34 cellular contexts compared by ENCODE assay signal in the genomic region with DNA sequence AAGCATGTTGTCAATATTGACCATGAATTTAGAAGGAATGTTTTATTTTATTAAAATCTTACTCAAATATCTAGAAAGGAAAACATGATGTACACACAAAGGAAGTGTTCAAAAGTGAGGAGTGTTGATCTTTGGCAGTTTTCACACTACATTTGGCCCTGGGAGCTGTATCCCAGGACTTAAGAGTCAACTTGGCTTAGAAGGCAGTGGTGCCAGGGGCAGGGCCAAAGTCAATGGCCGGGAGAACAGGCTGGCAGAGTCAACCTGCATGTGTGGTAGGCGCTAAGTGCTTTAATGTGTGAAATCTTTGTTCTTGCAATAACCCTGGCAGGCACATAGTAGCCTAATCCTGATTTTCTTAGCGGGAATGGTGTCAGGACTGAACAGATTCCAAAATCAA.
"Had no signal": no experiment of that assay in that cellular context is flagged by ENCODE, and none has a peak within 500 bp of the region (broad histone marks: within the 10 kb centered on the region; RNA-seq: fewer than 3 reads in every experiment).

No MANE protein-coding gene starts in this region.

- ATAC-seq: activated CD8-positive, alpha-beta T cell treated with anti-CD3 and anti-CD28 coated beads for 36 hours; activated naive CD4-positive, alpha-beta T cell treated with anti-CD3 and anti-CD28 coated beads, Interleukin-2, amount 50 U/mL, for 72 hours; activated T-cell treated with anti-CD3 and anti-CD28 coated beads, Interleukin-2, amount 50 U/mL, for 4 hours; activated T-cell treated with anti-CD3 and anti-CD28 coated beads, Interleukin-2, amount 50 U/mL, for 72 hours; activated T-helper 17 cell treated with anti-CD3 and anti-CD28 coated beads, Interleukin-2, amount 50 U/mL, for 72 hours; body of pancreas had no signal

- H3K4me3 ChIP-seq: adrenal gland, body of pancreas, breast epithelium had no signal

- H3K4me1 ChIP-seq: adrenal gland, breast epithelium had no signal

- H3K9me3 ChIP-seq: adrenal gland, body of pancreas, breast epithelium had no signal

- H3K27ac ChIP-seq: adrenal gland, body of pancreas, brain microvascular endothelial cell, breast epithelium, VCaP had no signal

- H3K36me3 ChIP-seq: adrenal gland, brain microvascular endothelial cell, breast epithelium had no signal

- DNase-seq: activated B cell treated with CpG ODN at 0.5 μM for 24 hours; activated CD4-positive, alpha-beta memory T cell treated with anti-CD3 and anti-CD28 coated beads for 36 hours; activated CD4-positive, alpha-beta T cell treated with anti-CD3 and anti-CD28 coated beads for 4 hours; activated CD4-positive, alpha-beta T cell treated with anti-CD3 and anti-CD28 coated beads, Interleukin-2, amount 10 ng/mL, durations not matched to agents 24 days and 14 days; activated CD4-positive, alpha-beta T cell treated with anti-CD3 and anti-CD28 coated beads, Interleukin-2, amount 50 U/mL, for 1 hour; activated CD4-positive, alpha-beta T cell treated with anti-CD3 and anti-CD28 coated beads, Interleukin-2, amount 50 U/mL, for 4 hours; activated CD4-positive, CD25-positive, alpha-beta regulatory T cell treated with anti-CD3 and anti-CD28 coated beads, Interleukin-2, amount 50 U/mL, for 72 hours; activated CD8-positive, alpha-beta memory T cell treated with anti-CD3 and anti-CD28 coated beads, Interleukin-2, amount 50 U/mL, for 4 hours; activated CD8-positive, alpha-beta T cell treated with anti-CD3 and anti-CD28 coated beads for 36 hours; activated effector memory CD4-positive, alpha-beta T cell treated with anti-CD3 and anti-CD28 coated beads, Interleukin-2, amount 50 U/mL, for 16 hours; activated gamma-delta T cell treated with Interleukin-2 at 50 U/mL for 16 hours; activated naive CD4-positive, alpha-beta T cell; activated naive CD4-positive, alpha-beta T cell treated with anti-CD3 and anti-CD28 coated beads for 36 hours; activated naive CD4-positive, alpha-beta T cell treated with anti-CD3 and anti-CD28 coated beads, Interleukin-2, amount 50 U/mL, for 16 hours; activated naive CD8-positive, alpha-beta T cell treated with anti-CD3 and anti-CD28 coated beads for 36 hours; activated T-cell treated with anti-CD3 and anti-CD28 coated beads for 4 hours; activated T-cell treated with anti-CD3 and anti-CD28 coated beads, Interleukin-2, amount 50 U/mL, for 1 hour; activated T-cell treated with anti-CD3 and anti-CD28 coated beads, Interleukin-2, amount 50 U/mL, for 4 hours; activated T-cell treated with anti-CD3 and anti-CD28 coated beads, Interleukin-2, amount 50 U/mL, for 72 hours; adrenal gland; amniotic stem cell; aorta; brain microvascular endothelial cell; central memory CD4-positive, alpha-beta T cell; T-helper 1 cell; T-helper 2 cell; T-helper 9 cell had no signal

- H3K27me3 ChIP-seq: adrenal gland, body of pancreas, brain microvascular endothelial cell had no signal

- FAIRE-seq: astrocyte, TTC549 had no signal
